Comparison of ENCODE assay signal across 11 cellular contexts in the genomic region with DNA sequence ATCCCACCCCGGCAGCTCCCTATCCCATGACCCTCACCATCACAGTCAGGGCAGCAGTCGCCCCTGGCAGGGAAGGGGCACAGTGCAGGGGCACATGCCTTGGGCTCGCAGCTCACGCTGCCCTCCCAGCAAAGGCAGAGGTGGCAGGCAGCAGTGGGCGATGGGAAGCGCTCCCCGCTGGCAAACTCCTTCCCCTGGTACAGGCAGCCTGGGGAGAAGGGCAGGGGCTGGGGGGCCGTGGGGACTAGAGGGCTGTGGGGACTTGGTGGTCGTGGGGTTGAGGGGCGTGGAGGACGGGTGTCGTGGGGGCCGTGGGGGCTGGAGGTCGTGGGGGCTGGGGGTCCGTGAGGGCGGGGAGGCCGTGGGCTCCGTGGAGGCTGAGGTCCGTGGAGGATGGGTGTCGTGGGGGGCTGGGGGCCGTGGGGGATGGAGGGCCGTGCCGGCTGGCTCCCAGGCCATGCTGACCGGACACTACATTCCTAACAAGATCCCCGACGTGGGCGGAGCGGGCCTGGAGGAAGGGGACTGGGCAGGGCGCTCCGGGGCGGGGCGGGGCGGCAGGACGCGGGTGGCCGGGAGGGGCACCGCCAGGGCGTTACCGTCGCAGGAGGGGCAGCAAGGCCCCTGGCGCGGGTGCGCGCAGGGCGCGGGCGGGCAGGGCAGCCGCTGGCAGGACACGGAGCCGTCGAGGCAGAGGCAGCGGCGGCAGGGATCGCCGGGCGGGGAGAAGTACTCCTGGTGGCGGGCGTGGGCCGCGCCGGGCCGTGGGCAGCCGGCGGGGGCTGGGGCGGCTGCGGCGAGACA. TPM values are rescaled to one million over a fixed set of nuclear protein-coding genes. Genes with fewer than 3 reads are reported as not detected.
DNase-seq lines count a peak whose midpoint lies in the region; ATAC-seq, FAIRE-seq and TF ChIP-seq lines count a peak whose summit lies in the region.
"Had no signal": no experiment of that assay in that cellular context is flagged by ENCODE, and none has a peak within 500 bp of the region (broad histone marks: within the 10 kb centered on the region; RNA-seq: fewer than 3 reads in every experiment).

No MANE protein-coding gene starts in this region.

- H3K9ac ChIP-seq in astrocyte (ENCODE audit: low read length) (no peak overlapping the region), iPS-20b (ENCODE audit: low read depth, low read length) (no peak overlapping the region)

- no peak for TF ChIP-seq CTCF in astrocyte (IDR thresholded peaks at IDR 0.05; ENCODE audit: insufficient read depth, low read depth, low read length)

- H3K36me3 ChIP-seq in astrocyte (ENCODE audit: insufficient read depth, low read length) = no peaks in the 10 kb centered on the region
- no peaks in the 10 kb centered on the region for H3K36me3 ChIP-seq in iPS-20b (ENCODE audit: insufficient read depth, low read depth, low read length)
- no peaks in the 10 kb centered on the region for H3K36me3 ChIP-seq in thymus (ENCODE audit: control insufficient read depth, insufficient read depth)

- FAIRE-seq in astrocyte (lab: Jason Lieb, UNC) = no peak

- H3K79me2 ChIP-seq in astrocyte (ENCODE audit: insufficient read depth, low read length) = no peaks in the 10 kb centered on the region

- H3K36me3 Mint-ChIP-seq in astrocyte (ENCODE audit: low read depth, unreplicated experiment) = no peaks in the 10 kb centered on the region

- H3K4me3 Mint-ChIP-seq in astrocyte (ENCODE audit: unreplicated experiment) = no peak overlapping the region

- peaks cover 18% of the 10 kb centered on the region for H3K27me3 Mint-ChIP-seq in astrocyte (ENCODE audit: low read depth, unreplicated experiment)

- peak overlapping the region; percentile 50 for H3K4me2 ChIP-seq in astrocyte (ENCODE audit: low read length)

- H2AFZ ChIP-seq in astrocyte (ENCODE audit: low read depth, low read length) = no peak overlapping the region

- H4K20me1 ChIP-seq in astrocyte (ENCODE audit: insufficient read depth, low read length) = peaks cover 3% of the 10 kb centered on the region

- H3K4me1 ChIP-seq in astrocyte (ENCODE audit: insufficient read depth, low read length) (no peaks in the 10 kb centered on the region), iPS-20b (ENCODE audit: insufficient read depth, low read length) (peaks cover 5% of the 10 kb centered on the region), thymus (ENCODE audit: control insufficient read depth, insufficient read depth, low read length) (no peaks in the 10 kb centered on the region)

- DNase-seq in NCI-H748 (lab: John Stamatoyannopoulos, UW; ENCODE audit: unreplicated experiment) = peak; percentile 58
- no peak for DNase-seq in NCI-H748 treated with DMSO at 0.1 percent for 48 hours (lab: John Stamatoyannopoulos, UW)
- DNase-seq in astrocyte (ENCODE audit: low read depth) = no peak
- no peak for DNase-seq in occipital lobe (lab: John Stamatoyannopoulos, UW)
- no peak for DNase-seq in NCI-H2107 (lab: John Stamatoyannopoulos, UW)
- DNase-seq: activated CD4-positive, alpha-beta T cell treated with anti-CD3 and anti-CD28 coated beads for 1 hour; cerebellar nuclear complex; NCI-H187 had no signal

- H3K4me3 ChIP-seq in astrocyte (ENCODE audit: insufficient read depth, low read depth, low read length) (peak overlapping the region; percentile 5), iPS-20b (ENCODE audit: low read length) (peak overlapping the region; percentile 51; the same call in 1 of the 2 replicates), thymus (ENCODE audit: low read length) (peak overlapping the region; percentile 20)

- H3K27ac ChIP-seq in astrocyte (ENCODE audit: low read depth, low read length) (no peak overlapping the region), iPS-20b (ENCODE audit: low read length) (no peak overlapping the region), thymus (ENCODE audit: low read depth) (no peak overlapping the region)

- H3K27ac Mint-ChIP-seq in astrocyte (ENCODE audit: unreplicated experiment) = no peak overlapping the region

- H3K27me3 ChIP-seq in astrocyte (ENCODE audit: insufficient read depth, low read length) (peaks cover 10% of the 10 kb centered on the region), iPS-20b (ENCODE audit: insufficient read depth, low read length) (peaks cover 17% of the 10 kb centered on the region), thymus (ENCODE audit: control insufficient read depth, insufficient read depth) (peaks cover 36% of the 10 kb centered on the region)

- peaks cover 2% of the 10 kb centered on the region for H3K9me3 Mint-ChIP-seq in astrocyte (ENCODE audit: unreplicated experiment)

- no peaks in the 10 kb centered on the region for H3K4me1 Mint-ChIP-seq in astrocyte (ENCODE audit: low read depth, unreplicated experiment)

- no peak for ATAC-seq in HG03045 (IDR thresholded peaks at IDR 0.05; ENCODE audit: unreplicated experiment)

- H3K9me3 ChIP-seq in astrocyte (ENCODE audit: insufficient read depth, low read depth, low read length) = peaks cover 6% of the 10 kb centered on the region
- no peaks in the 10 kb centered on the region for H3K9me3 ChIP-seq in iPS-20b (ENCODE audit: insufficient read depth, low read depth, low read length)
- peaks cover 1% of the 10 kb centered on the region for H3K9me3 ChIP-seq in thymus (ENCODE audit: control insufficient read depth)

- 19% methylated on average over 67 of the region's 67 CpGs for WGBS in thymus

RNA-seq across cellular contexts. Expression of a gene that starts 20.0 kb away (rescaled TPM):
- 0.20 and 0.41 TPM in 2 replicates for total RNA-seq in astrocyte
- polyA plus RNA-seq in thymus = 0.34 TPM
- total RNA-seq in occipital lobe = 0.16 TPM

RNA-seq across cellular contexts. Expression of a gene that starts 27.9 kb away (rescaled TPM):
- total RNA-seq in astrocyte = 193 TPM in 2 replicates
- 192 TPM for polyA plus RNA-seq in thymus
- total RNA-seq in occipital lobe = 61.8 TPM

RNA-seq across cellular contexts. Expression of a gene that starts 47.2 kb away (rescaled TPM):
- total RNA-seq in astrocyte (0.36 TPM in 1 of 2 replicates, not detected in the other), occipital lobe (1.6 TPM)
- 14.0 TPM for polyA plus RNA-seq in thymus
